18 cellular contexts compared by ENCODE assay signal in the genomic region with DNA sequence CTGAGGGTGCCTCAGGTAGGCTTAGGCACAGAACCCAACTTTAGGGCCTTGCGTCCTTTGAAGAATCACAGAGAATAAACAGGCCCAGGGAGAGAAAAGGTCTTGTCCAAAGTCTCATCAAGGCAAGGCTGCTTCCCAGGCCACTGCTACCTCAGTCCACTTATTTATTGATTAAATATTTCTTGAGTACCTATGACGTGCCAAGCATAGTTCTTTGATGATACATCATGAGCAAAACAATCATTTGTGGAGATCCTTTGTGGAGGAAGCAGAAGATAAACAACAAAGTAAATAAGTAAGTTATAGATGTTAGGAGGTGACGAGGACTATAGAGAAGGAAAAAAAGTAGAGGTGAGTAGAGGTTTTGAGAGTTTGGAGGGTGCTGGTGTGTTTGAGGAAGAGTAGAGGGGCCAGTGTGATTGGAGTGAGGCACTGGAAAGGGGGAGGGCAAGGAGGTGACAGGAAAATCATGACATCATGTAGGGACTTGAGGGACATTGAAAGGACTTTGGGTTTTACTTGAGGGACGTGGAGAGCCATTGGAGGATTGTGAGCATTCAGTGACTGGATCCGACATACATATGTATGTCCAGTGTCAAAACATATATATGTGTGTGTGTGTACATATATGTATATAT. TPM values are rescaled to one million over a fixed set of nuclear protein-coding genes. Genes with fewer than 3 reads are reported as not detected.
A peak's percentile ranks its signal among the peaks of the same experiment; 100 is the strongest.
DNase-seq lines count a peak whose midpoint lies in the region; TF ChIP-seq lines count a peak whose summit lies in the region.
"Had no signal": no experiment of that assay in that cellular context is flagged by ENCODE, and none has a peak within 500 bp of the region (broad histone marks: within the 10 kb centered on the region; RNA-seq: fewer than 3 reads in every experiment).

No MANE protein-coding gene starts in this region.

- no peaks in the 10 kb centered on the region for H4K20me1 ChIP-seq in hepatocyte (ENCODE audit: insufficient read depth, poor library complexity, severe bottlenecking)
- H4K20me1 ChIP-seq in smooth muscle cell (ENCODE audit: low read depth): no peaks in the 10 kb centered on the region

- peaks cover 18% of the 10 kb centered on the region for H3F3A ChIP-seq in smooth muscle cell (ENCODE audit: low read depth)

- H2AFZ ChIP-seq in hepatocyte (peak overlapping the region; percentile 12), smooth muscle cell (ENCODE audit: low read depth) (no peak overlapping the region)

- peak; percentile 52 for DNase-seq in ELR (ENCODE audit: low read depth)
- DNase-seq in Peyer's patch: no peak
- DNase-seq in hepatocyte (ENCODE audit: low spot score): no peak
- DNase-seq in smooth muscle cell (lab: John Stamatoyannopoulos, UW; ENCODE audit: unreplicated experiment): no peak
- no peak for DNase-seq in A172 (ENCODE audit: low spot score)
- DNase-seq in nucleus accumbens (lab: John Stamatoyannopoulos, UW): no peak
- no peak for DNase-seq in hippocampal formation (lab: John Stamatoyannopoulos, UW)
- no peak for DNase-seq in AG08396 (ENCODE audit: low spot score)
- DNase-seq: activated CD4-positive, alpha-beta T cell treated with anti-CD3 and anti-CD28 coated beads for 48 hours; activated CD8-positive, alpha-beta memory T cell treated with anti-CD3 and anti-CD28 coated beads, Interleukin-2, amount 50 U/mL, for 4 hours; activated naive CD4-positive, alpha-beta T cell treated with Interleukin-2 at 50 U/mL for 16 hours; BE2C; NCI-H1048; NCI-H2107; NCI-H82; stimulated activated CD4-positive, alpha-beta T cell treated with anti-CD3 and anti-CD28 coated beads, Interleukin-4, amount 100 ng/mL, for 4 hours had no signal

- H3K9me3 ChIP-seq in Peyer's patch: no peaks in the 10 kb centered on the region
- H3K9me3 ChIP-seq in hepatocyte (ENCODE audit: low read depth): no peaks in the 10 kb centered on the region
- H3K9me3 ChIP-seq in smooth muscle cell (replicated peaks; ENCODE audit: low read depth): no peaks in the 10 kb centered on the region
- H3K9me3 ChIP-seq: BE2C, left lung had no signal

- H3K27ac ChIP-seq in Peyer's patch: peak overlapping the region in 3 of 4 donors; percentile 33 to 78 (median 36)
- peak overlapping the region; percentile 82 for H3K27ac ChIP-seq in hepatocyte
- H3K27ac ChIP-seq in smooth muscle cell (ENCODE audit: low read depth): peak overlapping the region; percentile 56
- H3K27ac ChIP-seq: KMS-11 had no signal

- no peak overlapping the region for H3K9ac ChIP-seq in smooth muscle cell (ENCODE audit: low read depth)
- H3K9ac ChIP-seq: KMS-11 had no signal

- H3K27me3 ChIP-seq in Peyer's patch (no peaks in the 10 kb centered on the region), hepatocyte (no peaks in the 10 kb centered on the region), smooth muscle cell (ENCODE audit: low read depth) (no peaks in the 10 kb centered on the region)
- H3K27me3 ChIP-seq: BE2C, left lung had no signal

- H3K36me3 ChIP-seq in Peyer's patch (no peaks in the 10 kb centered on the region), hepatocyte (replicated peaks; ENCODE audit: insufficient read depth, low read depth) (no peaks in the 10 kb centered on the region), smooth muscle cell (ENCODE audit: low read depth) (no peaks in the 10 kb centered on the region)
- H3K36me3 ChIP-seq: BE2C, left lung had no signal

- H3K9me2 ChIP-seq in hepatocyte (replicated peaks; ENCODE audit: insufficient read depth): no peaks in the 10 kb centered on the region

- H3K4me3 ChIP-seq in Peyer's patch (no peak overlapping the region), hepatocyte (no peak overlapping the region), smooth muscle cell (no peak overlapping the region)
- H3K4me3 ChIP-seq: left lung had no signal

- no peak for TF ChIP-seq CTCF in Peyer's patch (IDR thresholded peaks at IDR 0.05)
- no peak for TF ChIP-seq CTCF in hepatocyte (IDR thresholded peaks at IDR 0.05; ENCODE audit: poor library complexity)
- TF ChIP-seq CTCF in smooth muscle cell (IDR thresholded peaks at IDR 0.05; ENCODE audit: borderline replicate concordance, insufficient read depth, poor library complexity, severe bottlenecking): no peak

- H3K79me2 ChIP-seq in hepatocyte: no peaks in the 10 kb centered on the region
- H3K79me2 ChIP-seq in smooth muscle cell (ENCODE audit: low read depth): no peaks in the 10 kb centered on the region

- H3K4me2 ChIP-seq in hepatocyte (no peak overlapping the region), smooth muscle cell (no peak overlapping the region)
- H3K4me2 ChIP-seq: KMS-11 had no signal

- peaks cover 0 to 10% (median 0%) of the 10 kb centered on the region in 4 donors for H3K4me1 ChIP-seq in Peyer's patch
- H3K4me1 ChIP-seq in hepatocyte (ENCODE audit: insufficient read depth): peaks cover 9% of the 10 kb centered on the region
- H3K4me1 ChIP-seq in smooth muscle cell (ENCODE audit: low read depth): no peaks in the 10 kb centered on the region

- WGBS in hepatocyte (ENCODE audit: low lambda C conversion rate, missing lambda C conversion rate): 86% methylated on average over 5 of the region's 5 CpGs
- WGBS in smooth muscle cell (ENCODE audit: low lambda C conversion rate): 88% methylated on average over 5 of the region's 5 CpGs

- no peak for TF ChIP-seq POLR2A in Peyer's patch (IDR thresholded peaks at IDR 0.05)

RNA-seq across cellular contexts. Expression of gene CHMP4B, which starts 14.1 kb away (rescaled TPM):
- total RNA-seq in Peyer's patch (100 to 1,000 TPM in 3 of 4 donors, 10 to 100 TPM in 1; 80.0 to 137 (median 111) TPM), hepatocyte (95.1 and 101 TPM in 2 replicates), smooth muscle cell (49.4 and 52.7 TPM in 2 replicates)
- polyA plus RNA-seq in hepatocyte (7.3 and 8.1 TPM in 2 replicates), smooth muscle cell (6.2 and 7.1 TPM in 2 replicates)
- 74.7 and 86.5 TPM in 2 replicates for total RNA-seq in A172 (2014; rRNA removed; shearing (Covaris generic))
